ENCODE assay signal across 8 cellular contexts in genomic region chr9:128081052-128081451, GRCh38. TPM values are rescaled to one million over a fixed set of nuclear protein-coding genes. Genes with fewer than 3 reads are reported as not detected.
DNase-seq lines count a peak whose midpoint lies in the region; ATAC-seq and TF ChIP-seq lines count a peak whose summit lies in the region.

No MANE protein-coding gene starts in this region.

- H3K4me1 ChIP-seq in muscle layer of colon (ENCODE audit: insufficient read depth, low read length) = peaks cover 35% of the 10 kb centered on the region

- H3K27ac Mint-ChIP-seq in stimulated activated naive CD8-positive, alpha-beta T cell treated with anti-CD3 and anti-CD28 coated beads, Interleukin-15, amount 100 ng/mL, for 72 hours = no peak overlapping the region

- H3K9me3 Mint-ChIP-seq in stimulated activated naive CD8-positive, alpha-beta T cell treated with anti-CD3 and anti-CD28 coated beads, Interleukin-15, amount 100 ng/mL, for 72 hours = no peaks in the 10 kb centered on the region

- POLR2A ChIA-PET in AG04450 (lab: Yijun Ruan, JAX) = interaction anchor here (0.9 to 2.5 kb wide), 8 partner anchors 9 to 79 kb away, joined by 3 to 25 read pairs (median 6); partner anchors contain the start of genes NAIF1 and SLC25A25

- H3K4me1 Mint-ChIP-seq in stimulated activated naive CD8-positive, alpha-beta T cell treated with anti-CD3 and anti-CD28 coated beads, Interleukin-15, amount 100 ng/mL, for 72 hours = peaks cover 73% of the 10 kb centered on the region

- H3K9ac ChIP-seq in muscle layer of colon (ENCODE audit: low read length) = no peak overlapping the region

- H3K36me3 ChIP-seq in muscle layer of colon (ENCODE audit: insufficient read depth, low read length) = peaks cover 7% of the 10 kb centered on the region

- no peak for TF ChIP-seq CTCF in AG04450 (IDR thresholded peaks at IDR 0.05; ENCODE audit: low read depth, low read length)
- no peak for TF ChIP-seq CTCF in choroid plexus epithelial cell (conservative IDR thresholded peaks at IDR 0.05; ENCODE audit: low read depth, low read length)

- ATAC-seq in HG03135 (IDR thresholded peaks at IDR 0.05; ENCODE audit: unreplicated experiment) = no peak
- no peak for ATAC-seq in stimulated activated naive CD8-positive, alpha-beta T cell treated with anti-CD3 and anti-CD28 coated beads, Interleukin-15, amount 100 ng/mL, for 72 hours

- H3K27ac ChIP-seq in AG04450 (ENCODE audit: low read depth, low read length) (peak overlapping the region; percentile 93), muscle layer of colon (ENCODE audit: low read depth, low read length) (peak overlapping the region; percentile 63)

- no peak overlapping the region for H3K4me3 Mint-ChIP-seq in stimulated activated naive CD8-positive, alpha-beta T cell treated with anti-CD3 and anti-CD28 coated beads, Interleukin-15, amount 100 ng/mL, for 72 hours

- no peaks in the 10 kb centered on the region for H3K9me3 ChIP-seq in AG04450 (ENCODE audit: control insufficient read depth, insufficient read depth, low read length)
- H3K9me3 ChIP-seq in muscle layer of colon (ENCODE audit: low read length) = no peaks in the 10 kb centered on the region

- no peaks in the 10 kb centered on the region for H3K27me3 Mint-ChIP-seq in stimulated activated naive CD8-positive, alpha-beta T cell treated with anti-CD3 and anti-CD28 coated beads, Interleukin-15, amount 100 ng/mL, for 72 hours

- peak; percentile 96 for DNase-seq in AG04450 (ENCODE audit: low read depth, low spot score)
- peak; percentile 50 for DNase-seq in M059J (ENCODE audit: low read depth)
- DNase-seq in choroid plexus epithelial cell (ENCODE audit: low read depth) = peak; percentile 99
- DNase-seq in activated gamma-delta T cell (lab: John Stamatoyannopoulos, UW) = no peak
- DNase-seq in stimulated activated naive CD8-positive, alpha-beta T cell treated with anti-CD3 and anti-CD28 coated beads, Interleukin-15, amount 100 ng/mL, for 72 hours = no peak
- DNase-seq in NCI-H2107 (lab: John Stamatoyannopoulos, UW) = no peak

- no peak overlapping the region for H3K4me3 ChIP-seq in AG04450 (ENCODE audit: low read depth, low read length)
- no peak overlapping the region for H3K4me3 ChIP-seq in choroid plexus epithelial cell (ENCODE audit: low read depth, low read length)
- no peak overlapping the region for H3K4me3 ChIP-seq in muscle layer of colon (ENCODE audit: low read depth in 1 of 2, low read length in 2 of 2)

- CTCF ChIA-PET in AG04450 (lab: Charles Lee) = interaction anchor here (0.8 to 2.9 kb wide), 2 partner anchors 37 to 137 kb away, joined by 3 to 11 read pairs; no protein-coding TSS in a partner anchor

- no peaks in the 10 kb centered on the region for H3K27me3 ChIP-seq in AG04450 (ENCODE audit: control insufficient read depth, insufficient read depth, low read length)
- no peaks in the 10 kb centered on the region for H3K27me3 ChIP-seq in muscle layer of colon (ENCODE audit: control insufficient read depth in 1 of 2, insufficient read depth in 2 of 2, low read length in 2 of 2)

RNA-seq across cellular contexts. Expression of gene SLC25A25, which starts 13.0 kb away (rescaled TPM):
- 12.0 and 12.6 TPM in 2 replicates for polyA plus RNA-seq in AG04450 (2011; rRNA removed)
- 20.6 TPM in 2 replicates for polyA minus RNA-seq in AG04450 (2011; rRNA and poly(A)+ RNA removed)
- 8.7 and 19.8 TPM in 2 replicates for total RNA-seq in M059J (2014; rRNA removed; shearing (Covaris generic))

RNA-seq across cellular contexts. Expression of gene NAIF1, which starts 13.9 kb away (rescaled TPM):
- 7.5 and 8.9 TPM in 2 replicates for polyA plus RNA-seq in AG04450 (2011; rRNA removed)
- polyA minus RNA-seq in AG04450 (2011; rRNA and poly(A)+ RNA removed) = 6.9 and 9.8 TPM in 2 replicates
- total RNA-seq in M059J (2014; rRNA removed; shearing (Covaris generic)) = 10.5 and 13.7 TPM in 2 replicates

RNA-seq across cellular contexts. Expression of gene PTGES2, which starts 46.5 kb away (rescaled TPM):
- 56.3 and 75.2 TPM in 2 replicates for polyA plus RNA-seq in AG04450 (2011; rRNA removed)
- 50.5 and 68.7 TPM in 2 replicates for polyA minus RNA-seq in AG04450 (2011; rRNA and poly(A)+ RNA removed)
- 34.9 and 53.8 TPM in 2 replicates for total RNA-seq in M059J (2014; rRNA removed; shearing (Covaris generic))

Comparison
In these comparisons a context has a peak if more than half of its experiments do, and no peak if none do; other contexts are left out.
1. DNase-seq: peak in AG04450 (single experiment), M059J (single experiment) and choroid plexus epithelial cell (single experiment); none in activated gamma-delta T cell (single experiment), stimulated activated naive CD8-positive, alpha-beta T cell treated with anti-CD3 and anti-CD28 coated beads, Interleukin-15, amount 100 ng/mL, for 72 hours (0 of 2) and NCI-H2107 (single experiment).